14 cellular contexts compared by ENCODE assay signal in the genomic region with DNA sequence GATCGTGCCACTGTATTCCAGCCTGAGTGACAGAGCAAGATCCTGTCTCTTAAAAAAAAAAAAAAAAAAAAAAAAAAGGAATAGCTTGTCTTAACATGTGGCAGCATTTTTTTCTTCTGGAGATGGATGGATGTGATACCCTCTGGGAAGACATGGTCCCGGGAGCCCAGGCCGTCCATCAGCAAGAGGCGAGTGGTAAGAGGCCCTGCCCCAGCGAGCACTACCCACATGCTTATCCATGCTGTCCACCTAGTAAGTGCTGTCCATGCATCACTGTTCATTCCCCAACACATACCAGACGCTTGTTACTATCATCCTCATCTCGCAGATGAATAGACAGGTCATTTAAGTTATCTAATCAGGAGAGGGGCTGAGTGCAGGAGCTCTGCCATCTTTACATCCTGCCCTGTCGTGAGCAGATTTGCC. TPM values are rescaled to one million over a fixed set of nuclear protein-coding genes. Genes with fewer than 3 reads are reported as not detected.
DNase-seq lines count a peak whose midpoint lies in the region; ATAC-seq and TF ChIP-seq lines count a peak whose summit lies in the region.
"Had no signal": no experiment of that assay in that cellular context is flagged by ENCODE, and none has a peak within 500 bp of the region (broad histone marks: within the 10 kb centered on the region; RNA-seq: fewer than 3 reads in every experiment).

No MANE protein-coding gene starts in this region.

- H3K4ac ChIP-seq in neuronal stem cell (ENCODE audit: low read length): no peak overlapping the region

- no peak overlapping the region for H3K23ac ChIP-seq in neuronal stem cell (ENCODE audit: low read depth, low read length, poor library complexity)

- peak; percentile 23 for DNase-seq in Right ventricle myocardium inferior (ENCODE audit: missing footprints)
- DNase-seq in cardiac septum (ENCODE audit: low spot score): no peak
- peak in 2 of 3 donors; percentile 20 to 38 for DNase-seq in mucosa of descending colon
- peak; percentile 66 for DNase-seq in spleen
- no peak for DNase-seq in neuronal stem cell (ENCODE audit: low spot score)
- DNase-seq: KG1, NCI-H1436 treated with DMSO at 0.1 percent for 48 hours, NCI-H1930, NCI-H526, OCI-M1 had no signal

- peaks cover 0 to 9% (median 2%) of the 10 kb centered on the region in 7 donors for H3K27me3 ChIP-seq in spleen (replicated peaks in 1 of 7)
- peaks cover 0 to 42% (median 9%) of the 10 kb centered on the region in 3 experiments for H3K27me3 ChIP-seq in neuronal stem cell (ENCODE audit: control insufficient read depth in 3 of 3, insufficient read depth in 3 of 3, low read depth in 1 of 3, low read length in 3 of 3)

- no peak for TF ChIP-seq POLR2A in spleen (IDR thresholded peaks at IDR 0.05)

- H3K14ac ChIP-seq in neuronal stem cell (ENCODE audit: low read length): no peak overlapping the region

- H3K36me3 ChIP-seq in mucosa of descending colon (ENCODE audit: low read depth): no peaks in the 10 kb centered on the region
- H3K36me3 ChIP-seq in spleen: no peaks in the 10 kb centered on the region
- no peaks in the 10 kb centered on the region for H3K36me3 ChIP-seq in neuronal stem cell (replicated peaks in 1 of 2; ENCODE audit: control insufficient read depth in 2 of 2, insufficient read depth in 2 of 2, low read length in 2 of 2)

- intact Hi-C loops in Right ventricle myocardium inferior (cut with DNase I): no loop called here
- intact Hi-C loops in cardiac septum (cut with DNase I): no loop called here
- intact Hi-C loops in mucosa of descending colon (cut with DNase I, micrococcal nuclease): no loop called here
- intact Hi-C loops in spleen (cut with DNase I; ENCODE audit: low total_unique reads): no loop called here

- no peak for ATAC-seq in Right ventricle myocardium inferior
- peak; percentile 15 for ATAC-seq in SK-N-SH treated with all-trans-retinoic acid at 6 μM for 48 hours
- ATAC-seq in mucosa of descending colon: no peak
- no peak for ATAC-seq in HG02678 (IDR thresholded peaks at IDR 0.05; ENCODE audit: unreplicated experiment)
- no peak for ATAC-seq in HG03460 (IDR thresholded peaks at IDR 0.05; ENCODE audit: unreplicated experiment)

- H2BK15ac ChIP-seq in neuronal stem cell (ENCODE audit: low read length): no peak overlapping the region

- no peak overlapping the region for H4K91ac ChIP-seq in neuronal stem cell (ENCODE audit: low read depth, low read length, poor library complexity)

- no peak overlapping the region for H3K4me3 ChIP-seq in mucosa of descending colon
- no peak overlapping the region for H3K4me3 ChIP-seq in spleen
- H3K4me3 ChIP-seq in neuronal stem cell (ENCODE audit: low read length in 2 of 2): no peak overlapping the region

- no peak overlapping the region for H2AK5ac ChIP-seq in neuronal stem cell (ENCODE audit: low read depth, low read length)

- no peak overlapping the region for H3K9ac ChIP-seq in neuronal stem cell (ENCODE audit: low read depth, low read length, poor library complexity)

- no peak overlapping the region for H3K27ac ChIP-seq in spleen
- H3K27ac ChIP-seq in neuronal stem cell (replicated peaks; ENCODE audit: low read length): no peak overlapping the region

- H3K18ac ChIP-seq in neuronal stem cell (ENCODE audit: low read length): no peak overlapping the region

- H3K4me2 ChIP-seq in neuronal stem cell (ENCODE audit: insufficient read depth, low read length, poor library complexity, severe bottlenecking): no peak overlapping the region

- H2BK12ac ChIP-seq in neuronal stem cell (ENCODE audit: low read length): no peak overlapping the region

- TF ChIP-seq CTCF in mucosa of descending colon (IDR thresholded peaks at IDR 0.05): no peak
- no peak for TF ChIP-seq CTCF in spleen (IDR thresholded peaks at IDR 0.05 in 8 of 11, conservative IDR thresholded peaks at IDR 0.05 in 3 of 11)

- no peak overlapping the region for H4K8ac ChIP-seq in neuronal stem cell (ENCODE audit: low read depth, low read length)

- no peaks in the 10 kb centered on the region for H3K79me1 ChIP-seq in neuronal stem cell (ENCODE audit: low read depth, low read length)

- no peak overlapping the region for H2BK5ac ChIP-seq in neuronal stem cell (ENCODE audit: low read length)

- peaks cover 13% of the 10 kb centered on the region for H3K4me1 ChIP-seq in mucosa of descending colon (ENCODE audit: low read depth)
- peaks cover 0 to 1% (median 0%) of the 10 kb centered on the region in 6 donors for H3K4me1 ChIP-seq in spleen
- peaks cover 4 to 6% of the 10 kb centered on the region in 2 donors for H3K4me1 ChIP-seq in neuronal stem cell (ENCODE audit: control insufficient read depth in 2 of 2, insufficient read depth in 1 of 2, low read depth in 1 of 2, low read length in 2 of 2)

- no peak overlapping the region for H2BK120ac ChIP-seq in neuronal stem cell (ENCODE audit: low read depth, low read length)

- H2AFZ ChIP-seq in neuronal stem cell (ENCODE audit: low read length): no peak overlapping the region

- H3K9me3 ChIP-seq in mucosa of descending colon: no peaks in the 10 kb centered on the region
- H3K9me3 ChIP-seq in spleen: no peaks in the 10 kb centered on the region
- no peaks in the 10 kb centered on the region for H3K9me3 ChIP-seq in neuronal stem cell (replicated peaks in 1 of 2; ENCODE audit: control insufficient read depth in 2 of 2, insufficient read depth in 1 of 2, low read depth in 1 of 2, low read length in 2 of 2)

- WGBS in spleen, 5 donors: 73 to 90% (median 80%) methylated on average over 8 of the region's 8 CpGs
- no CpG with 5 or more reads among the region's 8 CpGs for WGBS in neuronal stem cell (ENCODE audit: extremely low coverage in 2 of 2, insufficient read length in 2 of 2, insufficient replicate concordance in 1 of 2), 2 donors

TF ChIP-seq in SK-N-SH treated with all-trans-retinoic acid at 6 μM for 48 hours, 23 proteins besides CTCF, POLR2A, EP300 and RAD21:
- TF ChIP-seq TCF4 (CRISPR knock-in tag; IDR thresholded peaks at IDR 0.05; ENCODE audit: borderline replicate concordance) (peak; percentile 92), ISL1 (CRISPR knock-in tag; IDR thresholded peaks at IDR 0.05) (peak; percentile 56), ZFP30 (CRISPR knock-in tag; IDR thresholded peaks at IDR 0.05) (no peak), ZNF8 (CRISPR knock-in tag; IDR thresholded peaks at IDR 0.05) (peak; percentile 90), ZNF70 (CRISPR knock-in tag; IDR thresholded peaks at IDR 0.05) (0 out of 2 replicates have a peak, but pooled peaks have one; percentile 15)
- TF ChIP-seq, protein P1, sequence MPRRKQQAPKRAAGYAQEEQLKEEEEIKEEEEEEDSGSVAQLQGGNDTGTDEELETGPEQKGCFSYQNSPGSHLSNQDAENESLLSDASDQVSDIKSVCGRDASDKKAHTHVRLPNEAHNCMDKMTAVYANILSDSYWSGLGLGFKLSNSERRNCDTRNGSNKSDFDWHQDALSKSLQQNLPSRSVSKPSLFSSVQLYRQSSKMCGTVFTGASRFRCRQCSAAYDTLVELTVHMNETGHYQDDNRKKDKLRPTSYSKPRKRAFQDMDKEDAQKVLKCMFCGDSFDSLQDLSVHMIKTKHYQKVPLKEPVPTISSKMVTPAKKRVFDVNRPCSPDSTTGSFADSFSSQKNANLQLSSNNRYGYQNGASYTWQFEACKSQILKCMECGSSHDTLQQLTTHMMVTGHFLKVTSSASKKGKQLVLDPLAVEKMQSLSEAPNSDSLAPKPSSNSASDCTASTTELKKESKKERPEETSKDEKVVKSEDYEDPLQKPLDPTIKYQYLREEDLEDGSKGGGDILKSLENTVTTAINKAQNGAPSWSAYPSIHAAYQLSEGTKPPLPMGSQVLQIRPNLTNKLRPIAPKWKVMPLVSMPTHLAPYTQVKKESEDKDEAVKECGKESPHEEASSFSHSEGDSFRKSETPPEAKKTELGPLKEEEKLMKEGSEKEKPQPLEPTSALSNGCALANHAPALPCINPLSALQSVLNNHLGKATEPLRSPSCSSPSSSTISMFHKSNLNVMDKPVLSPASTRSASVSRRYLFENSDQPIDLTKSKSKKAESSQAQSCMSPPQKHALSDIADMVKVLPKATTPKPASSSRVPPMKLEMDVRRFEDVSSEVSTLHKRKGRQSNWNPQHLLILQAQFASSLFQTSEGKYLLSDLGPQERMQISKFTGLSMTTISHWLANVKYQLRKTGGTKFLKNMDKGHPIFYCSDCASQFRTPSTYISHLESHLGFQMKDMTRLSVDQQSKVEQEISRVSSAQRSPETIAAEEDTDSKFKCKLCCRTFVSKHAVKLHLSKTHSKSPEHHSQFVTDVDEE (CRISPR knock-in tag; IDR thresholded peaks at IDR 0.05): peak; percentile 80

RNA-seq across cellular contexts. Expression of a gene that starts 12.9 kb away (rescaled TPM):
- total RNA-seq in Right ventricle myocardium inferior: 128 TPM
- total RNA-seq in cardiac septum: 80.0 TPM
- total RNA-seq in mucosa of descending colon: 10 to 100 TPM; 55.6 to 85.5 (median 82.4) TPM
- total RNA-seq in spleen: 10 to 100 TPM; 78.3 to 95.5 (median 84.5) TPM
- 100 to 1,000 TPM; 205 to 285 (median 262) TPM for polyA plus RNA-seq in spleen
- 216 TPM for polyA plus RNA-seq in neuronal stem cell (2013, experiment 1 of 2)
- 208 TPM for polyA plus RNA-seq in neuronal stem cell (2013, experiment 2 of 2)

RNA-seq across cellular contexts. Expression of a gene that starts 35.0 kb away (rescaled TPM):
- total RNA-seq in Right ventricle myocardium inferior (0.11 TPM), cardiac septum (0.35 TPM), mucosa of descending colon (1 to 10 TPM in 2 of 3 donors, under 1 TPM in 1; 0.47 to 1.7 (median 1.4) TPM), spleen (under 1 TPM; 0.14 to 0.89 (median 0.72) TPM)
- polyA plus RNA-seq in spleen: 1 to 10 TPM in 1 of 3 donors, under 1 TPM in 2; 0.06 to 2.1 (median 0.35) TPM
- polyA plus RNA-seq in neuronal stem cell (2013, experiment 1 of 2): 1.0 TPM
- polyA plus RNA-seq in neuronal stem cell (2013, experiment 2 of 2): 1.1 TPM

RNA-seq across cellular contexts. Expression of a gene that starts 45.3 kb away (rescaled TPM):
- total RNA-seq in Right ventricle myocardium inferior: 905 TPM
- total RNA-seq in cardiac septum: 1,261 TPM
- 100 to 1,000 TPM in 1 of 3 donors, 10 to 100 TPM in 1, 1 to 10 TPM in 1; 6.9 to 267 (median 15.0) TPM for total RNA-seq in mucosa of descending colon
- 1 to 10 TPM in 2 of 7 donors, under 1 TPM in 5; 0.21 to 1.8 (median 0.42) TPM for total RNA-seq in spleen
- 1 to 10 TPM in 1 of 3 donors, under 1 TPM in 2; 0.42 to 1.7 (median 0.93) TPM for polyA plus RNA-seq in spleen
- polyA plus RNA-seq in neuronal stem cell (2013, experiment 1 of 2): 17.5 TPM
- polyA plus RNA-seq in neuronal stem cell (2013, experiment 2 of 2): 17.4 TPM
- total RNA-seq: B cell had no signal

Comparison
In these comparisons a context has a peak if more than half of its experiments do, and no peak if none do; other contexts are left out.
1. DNase-seq: peak in Right ventricle myocardium inferior (single experiment), mucosa of descending colon (2 of 3) and spleen (single experiment); none in cardiac septum (single experiment) and neuronal stem cell (single experiment).